ENCODE assay signal across 8 cellular contexts in the genomic region with DNA sequence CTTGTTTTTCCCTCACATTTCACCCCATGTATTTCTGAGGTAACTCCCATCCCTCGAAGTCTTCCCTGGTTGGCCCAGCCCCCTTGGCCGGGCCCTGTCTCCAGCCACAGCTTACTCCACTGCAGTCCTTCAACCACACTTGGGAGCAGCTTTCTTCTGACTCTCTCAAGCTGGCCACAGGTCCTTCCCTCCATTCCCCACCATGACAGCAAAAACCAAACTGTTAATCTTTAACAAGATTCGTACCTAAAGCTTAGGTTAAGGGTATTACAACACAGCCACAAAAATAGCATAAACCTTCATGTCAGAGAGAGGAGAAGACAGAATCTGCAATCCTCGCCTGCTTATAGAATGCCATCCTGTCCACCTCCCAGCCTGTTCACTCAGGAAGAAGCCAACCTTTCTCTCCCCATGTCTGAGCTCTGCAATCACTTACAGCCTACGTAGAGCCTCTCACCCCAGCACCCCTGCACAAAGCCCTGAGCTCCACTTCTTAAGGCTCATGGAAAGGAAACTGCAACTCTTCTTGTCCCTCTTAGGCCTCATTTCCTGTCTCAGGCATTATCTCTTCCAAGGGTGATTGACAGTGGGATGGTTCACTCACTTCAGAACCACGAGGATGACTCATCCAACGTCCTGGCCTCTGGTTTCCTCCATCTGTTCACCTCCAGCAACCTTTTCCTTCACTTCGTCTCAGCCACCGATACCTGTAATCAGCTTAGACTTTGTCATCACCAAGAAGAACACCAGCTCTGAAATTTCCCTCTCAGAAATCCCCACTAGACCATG.
DNase-seq lines count a peak whose midpoint lies in the region; ATAC-seq and TF ChIP-seq lines count a peak whose summit lies in the region.

No MANE protein-coding gene starts in this region.

- BruUV-seq in PC-3 (replicated peaks; lab: Mats Ljungman, UMichigan): no TSS peak

- peaks cover 40% of the 10 kb centered on the region for H3K4me1 Mint-ChIP-seq in activated naive CD8-positive, alpha-beta T cell treated with anti-CD3 and anti-CD28 coated beads, Interleukin-2, amount 10 ng/mL, durations not matched to agents 7 days and 5 days

- H3K27ac ChIP-seq in ACC112 (ENCODE audit: low read depth, low read length) (no peak overlapping the region), PC-3 (ENCODE audit: low read length) (no peak overlapping the region), adrenal gland (no peak overlapping the region)

- H3K4me3 ChIP-seq in ACC112 (ENCODE audit: low read depth, low read length): no peak overlapping the region
- no peak overlapping the region for H3K4me3 ChIP-seq in PC-3 (ENCODE audit: low read length)
- H3K4me3 ChIP-seq in adrenal gland: no peak overlapping the region

- no peaks in the 10 kb centered on the region for H3K27me3 Mint-ChIP-seq in activated naive CD8-positive, alpha-beta T cell treated with anti-CD3 and anti-CD28 coated beads, Interleukin-2, amount 10 ng/mL, durations not matched to agents 7 days and 5 days

- no peaks in the 10 kb centered on the region for H3K36me3 ChIP-seq in ACC112 (ENCODE audit: insufficient read depth, low read length)
- no peaks in the 10 kb centered on the region for H3K36me3 ChIP-seq in PC-3 (ENCODE audit: low read depth, low read length)
- H3K36me3 ChIP-seq in adrenal gland (replicated peaks in 1 of 2): no peaks in the 10 kb centered on the region

- no peak overlapping the region for H3K9ac ChIP-seq in PC-3 (ENCODE audit: low read length)

- H2AFZ ChIP-seq in ACC112 (ENCODE audit: low read length, unreplicated experiment) (peak overlapping the region; percentile 35), PC-3 (ENCODE audit: low read length) (peak overlapping the region; percentile 23)

- H3K9me3 ChIP-seq in PC-3 (ENCODE audit: low read length) (no peaks in the 10 kb centered on the region), adrenal gland (replicated peaks in 1 of 3) (no peaks in the 10 kb centered on the region)

- intact Hi-C loops in PC-3 (cut with micrococcal nuclease) (no loop called here), cardiac septum (cut with DNase I) (no loop called here), adrenal gland (cut with DNase I) (no loop called here)

- peaks cover 6% of the 10 kb centered on the region for H3K9me3 Mint-ChIP-seq in activated naive CD8-positive, alpha-beta T cell treated with anti-CD3 and anti-CD28 coated beads, Interleukin-2, amount 10 ng/mL, durations not matched to agents 7 days and 5 days

- ATAC-seq in HG03139 (IDR thresholded peaks at IDR 0.05; ENCODE audit: unreplicated experiment) (peak; percentile 74), PC-3 (peak; percentile 58)
- ATAC-seq in activated naive CD8-positive, alpha-beta T cell treated with anti-CD3 and anti-CD28 coated beads, Interleukin-2, amount 10 ng/mL, durations not matched to agents 7 days and 5 days (ENCODE audit: low read depth): peak; percentile 92

- POLR2A ChIA-PET in PC-3 (lab: Charles Lee; ENCODE audit: unreplicated experiment): no interaction called here
- POLR2A ChIA-PET in activated naive CD8-positive, alpha-beta T cell treated with anti-CD3 and anti-CD28 coated beads, Interleukin-2, amount 10 ng/mL, durations not matched to agents 7 days and 5 days (lab: Charles Lee): interaction anchor here (0.7 to 2.4 kb wide), 11 partner anchors 9 to 233 kb away, joined by 3 to 15 read pairs (median 5); a partner anchor contains a TSS

- H4K20me1 ChIP-seq in PC-3 (ENCODE audit: low read length): no peaks in the 10 kb centered on the region

- H3K79me2 ChIP-seq in ACC112 (ENCODE audit: control insufficient read depth, insufficient read depth, low read length, unreplicated experiment) (no peaks in the 10 kb centered on the region), PC-3 (ENCODE audit: low read length) (no peaks in the 10 kb centered on the region)

- no peak overlapping the region for H3K4me2 ChIP-seq in PC-3 (ENCODE audit: low read length)

- peak overlapping the region; percentile 95 for H3K27ac Mint-ChIP-seq in activated naive CD8-positive, alpha-beta T cell treated with anti-CD3 and anti-CD28 coated beads, Interleukin-2, amount 10 ng/mL, durations not matched to agents 7 days and 5 days

- DNase-seq in GM19238 (ENCODE audit: insufficient read length, low spot score) (peak; percentile 65), PC-3 (peak; percentile 65), cardiac septum (ENCODE audit: low spot score) (no peak), adrenal gland (no peak)
- peak; percentile 53 for DNase-seq in activated naive CD8-positive, alpha-beta T cell treated with anti-CD3 and anti-CD28 coated beads, Interleukin-2, amount 10 ng/mL, durations not matched to agents 7 days and 5 days
- DNase-seq in stimulated activated CD4-positive, alpha-beta T cell treated with anti-CD3 and anti-CD28 coated beads, Interleukin-15, amount 100 ng/mL, for 24 hours: peak; percentile 82

- peaks cover 7% of the 10 kb centered on the region for H3K4me1 ChIP-seq in ACC112 (ENCODE audit: control insufficient read depth, insufficient read depth, low read length, unreplicated experiment)
- H3K4me1 ChIP-seq in PC-3 (ENCODE audit: insufficient read depth, low read length): peaks cover 8% of the 10 kb centered on the region
- no peaks in the 10 kb centered on the region for H3K4me1 ChIP-seq in adrenal gland (replicated peaks in 1 of 2)

- CTCF ChIA-PET in PC-3 (lab: Charles Lee): no interaction called here

- H3K27me3 ChIP-seq in ACC112 (ENCODE audit: insufficient read depth, low read length) (peaks cover 3% of the 10 kb centered on the region), PC-3 (ENCODE audit: low read length) (0 out of 2 replicates have a peak, but pooled peaks cover 2% of the 10 kb centered on the region), adrenal gland (no peaks in the 10 kb centered on the region)

- WGBS in adrenal gland, 4 donors: 58 to 68% (median 64%) methylated on average over 9 of the region's 9 CpGs

- no peaks in the 10 kb centered on the region for H3K9me2 ChIP-seq in PC-3 (replicated peaks; ENCODE audit: low read length)

- peaks cover 3% of the 10 kb centered on the region for H3K36me3 Mint-ChIP-seq in activated naive CD8-positive, alpha-beta T cell treated with anti-CD3 and anti-CD28 coated beads, Interleukin-2, amount 10 ng/mL, durations not matched to agents 7 days and 5 days

- no peak for TF ChIP-seq POLR2A in adrenal gland (IDR thresholded peaks at IDR 0.05)

- peak overlapping the region; percentile 62 for H3K4me3 Mint-ChIP-seq in activated naive CD8-positive, alpha-beta T cell treated with anti-CD3 and anti-CD28 coated beads, Interleukin-2, amount 10 ng/mL, durations not matched to agents 7 days and 5 days

- no peaks in the 10 kb centered on the region for H3F3A ChIP-seq in PC-3 (ENCODE audit: low read length, unreplicated experiment)

- no peak for TF ChIP-seq CTCF in PC-3 (conservative IDR thresholded peaks at IDR 0.05; ENCODE audit: low read depth, low read length)
- TF ChIP-seq CTCF in adrenal gland (IDR thresholded peaks at IDR 0.05): no peak

Comparison
In these comparisons a context has a peak if more than half of its experiments do, and no peak if none do; other contexts are left out.
1. DNase-seq: peak in GM19238 (single experiment), PC-3 (single experiment), activated naive CD8-positive, alpha-beta T cell treated with anti-CD3 and anti-CD28 coated beads, Interleukin-2, amount 10 ng/mL, durations not matched to agents 7 days and 5 days (single experiment) and stimulated activated CD4-positive, alpha-beta T cell treated with anti-CD3 and anti-CD28 coated beads, Interleukin-15, amount 100 ng/mL, for 24 hours (single experiment); none in cardiac septum (single experiment) and adrenal gland (0 of 7).
2. Peak in every context shown above with its lines, with median percentiles within 50 percentile points of each other: ATAC-seq.